ENCODE assay signal across 20 cellular contexts in genomic region chr22:40406063-40406890, GRCh38.
"Had no signal": no experiment of that assay in that cellular context is flagged by ENCODE, and none has a peak within 500 bp of the region (broad histone marks: within the 10 kb centered on the region; RNA-seq: fewer than 3 reads in every experiment).

No MANE protein-coding gene starts in this region.

- H3K4me3 ChIP-seq: heart left ventricle, pancreas, right atrium auricular region, thoracic aorta, uterus had no signal

- H3K27ac ChIP-seq: brain microvascular endothelial cell, heart left ventricle, pancreas, right atrium auricular region, thoracic aorta, uterus had no signal

- DNase-seq: activated CD4-positive, alpha-beta memory T cell treated with anti-CD3 and anti-CD28 coated beads, Interleukin-2, amount 10 ng/mL, durations not matched to agents 7 days and 5 days; activated CD4-positive, alpha-beta T cell treated with anti-CD3 and anti-CD28 coated beads for 1 hour; activated CD4-positive, alpha-beta T cell treated with anti-CD3 and anti-CD28 coated beads, Interleukin-2, amount 10 ng/mL, durations not matched to agents 7 days and 5 days; activated CD8-positive, alpha-beta memory T cell treated with anti-CD3 and anti-CD28 coated beads, Interleukin-2, amount 50 U/mL, for 48 hours; activated naive CD4-positive, alpha-beta T cell treated with anti-CD3 and anti-CD28 coated beads for 36 hours; activated naive CD8-positive, alpha-beta T cell treated with anti-CD3 and anti-CD28 coated beads for 36 hours; activated T-cell treated with anti-CD3 and anti-CD28 coated beads, Interleukin-2, amount 50 U/mL, for 48 hours; brain microvascular endothelial cell; cortex of kidney; heart left ventricle; kidney glomerular epithelial cell; T-helper 2 cell; trophoblast cell; uterus had no signal

- FAIRE-seq: astrocyte, endothelial cell of umbilical vein, pancreas had no signal

- H3K4me1 ChIP-seq: pancreas, right atrium auricular region, uterus had no signal

- H3K27me3 ChIP-seq: brain microvascular endothelial cell, heart left ventricle, pancreas, right atrium auricular region, uterus had no signal

- H3K9me3 ChIP-seq: heart left ventricle, pancreas, right atrium auricular region, thoracic aorta, uterus had no signal

- ATAC-seq: heart left ventricle, left lobe of liver, pancreas had no signal

- H3K36me3 ChIP-seq: uterus had no signal
